ENCODE assay signal across 1 cellular context in the genomic region with DNA sequence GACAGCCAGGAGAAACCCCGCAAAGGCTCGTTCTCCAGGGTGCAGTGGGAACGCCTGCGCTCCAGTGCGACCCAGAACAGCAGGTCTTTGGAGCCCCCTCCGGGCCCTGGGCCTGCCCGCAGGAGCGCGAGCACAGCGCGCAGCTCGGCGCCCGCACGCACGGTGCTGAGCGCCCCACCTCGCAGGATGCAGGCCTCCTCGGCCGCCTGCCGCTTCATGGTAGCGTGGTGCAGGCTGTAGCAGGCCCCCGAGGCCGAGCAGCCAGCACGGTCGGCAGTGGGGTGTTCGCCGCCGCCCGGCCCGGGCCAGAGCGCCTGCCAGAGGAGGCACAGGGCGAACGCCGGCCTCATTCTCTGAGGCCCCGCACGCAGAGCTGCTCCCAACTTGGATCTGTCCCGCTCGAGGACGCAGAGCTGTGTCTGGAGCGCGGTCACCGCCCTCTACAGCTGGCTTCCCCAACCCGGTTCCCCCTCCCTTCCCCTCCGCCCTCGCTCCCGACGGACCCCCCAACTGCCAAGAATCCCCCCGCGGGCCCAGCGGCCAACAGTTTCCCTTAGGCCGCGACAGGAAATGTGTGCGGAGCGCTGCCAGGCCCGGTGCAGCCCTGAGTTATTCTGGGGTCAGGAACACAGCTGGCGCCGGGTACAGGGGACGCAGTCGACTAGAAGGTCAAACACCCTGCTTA.
TF ChIP-seq lines count a peak whose summit lies in the region.

A gene with protein sequence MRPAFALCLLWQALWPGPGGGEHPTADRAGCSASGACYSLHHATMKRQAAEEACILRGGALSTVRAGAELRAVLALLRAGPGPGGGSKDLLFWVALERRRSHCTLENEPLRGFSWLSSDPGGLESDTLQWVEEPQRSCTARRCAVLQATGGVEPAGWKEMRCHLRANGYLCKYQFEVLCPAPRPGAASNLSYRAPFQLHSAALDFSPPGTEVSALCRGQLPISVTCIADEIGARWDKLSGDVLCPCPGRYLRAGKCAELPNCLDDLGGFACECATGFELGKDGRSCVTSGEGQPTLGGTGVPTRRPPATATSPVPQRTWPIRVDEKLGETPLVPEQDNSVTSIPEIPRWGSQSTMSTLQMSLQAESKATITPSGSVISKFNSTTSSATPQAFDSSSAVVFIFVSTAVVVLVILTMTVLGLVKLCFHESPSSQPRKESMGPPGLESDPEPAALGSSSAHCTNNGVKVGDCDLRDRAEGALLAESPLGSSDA (minus strand): TSS at position 421 of the 685 bp plus-strand sequence. CDS start 71 bp downstream, at position 350.

TF ChIP-seq in H1, 55 proteins besides CTCF, POLR2A, EP300 and RAD21:
- TF ChIP-seq SIN3A (conservative IDR thresholded peaks at IDR 0.05 in 1 of 2, IDR thresholded peaks at IDR 0.05 in 1 of 2; ENCODE audit: low read depth in 1 of 2, low read length in 2 of 2) (no peak), EZH2 (IDR thresholded peaks at IDR 0.05; ENCODE audit: low read depth, low read length, severe bottlenecking) (peak; percentile 72), BRCA1 (IDR thresholded peaks at IDR 0.05; ENCODE audit: low read depth, low read length) (no peak), KDM1A (IDR thresholded peaks at IDR 0.05; ENCODE audit: borderline replicate concordance, low read length) (peak; percentile 30; the same call in 1 of the 2 replicates), PHF8 (conservative IDR thresholded peaks at IDR 0.05; ENCODE audit: low read depth, low read length) (0 out of 2 replicates have a peak, but pooled peaks have one; percentile 21), GTF2F1 (IDR thresholded peaks at IDR 0.05; ENCODE audit: borderline replicate concordance, low read depth, low read length) (no peak), ASH2L (IDR thresholded peaks at IDR 0.05; ENCODE audit: low read length) (no peak), TBP (IDR thresholded peaks at IDR 0.05; ENCODE audit: low read depth, low read length) (no peak), SRF (IDR thresholded peaks at IDR 0.05; ENCODE audit: low read depth, low read length) (no peak), SUZ12 (IDR thresholded peaks at IDR 0.05; ENCODE audit: low read length) (peak; percentile 90; the same call in 1 of the 2 replicates), CHD1 (IDR thresholded peaks at IDR 0.05; ENCODE audit: low read depth, low read length) (no peak), KDM4A (IDR thresholded peaks at IDR 0.05; ENCODE audit: low read depth, low read length, severe bottlenecking) (peak; percentile 61)
- TF ChIP-seq, protein P1, sequence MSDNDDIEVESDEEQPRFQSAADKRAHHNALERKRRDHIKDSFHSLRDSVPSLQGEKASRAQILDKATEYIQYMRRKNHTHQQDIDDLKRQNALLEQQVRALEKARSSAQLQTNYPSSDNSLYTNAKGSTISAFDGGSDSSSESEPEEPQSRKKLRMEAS (IDR thresholded peaks at IDR 0.05): peak; percentile 46; the same call in 1 of the 2 replicates
- TF ChIP-seq, protein P2, sequence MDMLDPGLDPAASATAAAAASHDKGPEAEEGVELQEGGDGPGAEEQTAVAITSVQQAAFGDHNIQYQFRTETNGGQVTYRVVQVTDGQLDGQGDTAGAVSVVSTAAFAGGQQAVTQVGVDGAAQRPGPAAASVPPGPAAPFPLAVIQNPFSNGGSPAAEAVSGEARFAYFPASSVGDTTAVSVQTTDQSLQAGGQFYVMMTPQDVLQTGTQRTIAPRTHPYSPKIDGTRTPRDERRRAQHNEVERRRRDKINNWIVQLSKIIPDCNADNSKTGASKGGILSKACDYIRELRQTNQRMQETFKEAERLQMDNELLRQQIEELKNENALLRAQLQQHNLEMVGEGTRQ (IDR thresholded peaks at IDR 0.05; ENCODE audit: low read length): no peak
- TF ChIP-seq, protein P3, sequence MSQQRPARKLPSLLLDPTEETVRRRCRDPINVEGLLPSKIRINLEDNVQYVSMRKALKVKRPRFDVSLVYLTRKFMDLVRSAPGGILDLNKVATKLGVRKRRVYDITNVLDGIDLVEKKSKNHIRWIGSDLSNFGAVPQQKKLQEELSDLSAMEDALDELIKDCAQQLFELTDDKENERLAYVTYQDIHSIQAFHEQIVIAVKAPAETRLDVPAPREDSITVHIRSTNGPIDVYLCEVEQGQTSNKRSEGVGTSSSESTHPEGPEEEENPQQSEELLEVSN (IDR thresholded peaks at IDR 0.05): peak; percentile 29; the same call in 1 of the 2 replicates
